Comparison of ENCODE assay signal across 9 cellular contexts in genomic region chr22:42317691-42318547, GRCh38. TPM values are rescaled to one million over a fixed set of nuclear protein-coding genes. Genes with fewer than 3 reads are reported as not detected.
DNase-seq lines count a peak whose midpoint lies in the region; ATAC-seq and TF ChIP-seq lines count a peak whose summit lies in the region.
"Had no signal": no experiment of that assay in that cellular context is flagged by ENCODE, and none has a peak within 500 bp of the region (broad histone marks: within the 10 kb centered on the region; RNA-seq: fewer than 3 reads in every experiment).

No MANE protein-coding gene starts in this region.

- H3K9me3 ChIP-seq in colonic mucosa, result no peaks in the 10 kb centered on the region
- H3K9me3 ChIP-seq: esophagus muscularis mucosa had no signal

- no peaks in the 10 kb centered on the region for H3K36me3 ChIP-seq in GM23338 (ENCODE audit: insufficient read depth)
- no peaks in the 10 kb centered on the region for H3K36me3 ChIP-seq in colonic mucosa
- H3K36me3 ChIP-seq: esophagus muscularis mucosa had no signal

- H3K4me1 ChIP-seq in GM23338 (ENCODE audit: insufficient read depth), result no peaks in the 10 kb centered on the region
- peaks cover 33% of the 10 kb centered on the region for H3K4me1 ChIP-seq in colonic mucosa

- no peaks in the 10 kb centered on the region for H3K27me3 ChIP-seq in GM23338 (ENCODE audit: insufficient read depth)
- no peaks in the 10 kb centered on the region for H3K27me3 ChIP-seq in colonic mucosa

- no peaks in the 10 kb centered on the region for H3F3A ChIP-seq in GM23338 (replicated peaks; ENCODE audit: low read depth)

- no peak overlapping the region for H3K27ac Mint-ChIP-seq in GM23338

- no peak overlapping the region for H3K4me3 Mint-ChIP-seq in GM23338

- H2AFZ ChIP-seq in GM23338, result no peak overlapping the region

- H3K4me2 ChIP-seq in GM23338, result no peak overlapping the region

- DNase-seq in GM23338 (ENCODE audit: low spot score), result peak; percentile 70
- DNase-seq in NCI-H2171 treated with DMSO at 0.1 percent for 48 hours (lab: John Stamatoyannopoulos, UW), result peak; percentile 72
- peak; percentile 87 for DNase-seq in colonic mucosa
- peak in 8 of 10 donors; percentile 53 to 95 (median 76) for DNase-seq in posterior cingulate gyrus
- no peak for DNase-seq in superior temporal gyrus (ENCODE audit: extremely low spot score)

- H4K20me1 ChIP-seq in GM23338 (replicated peaks; ENCODE audit: insufficient read depth), result peaks cover 3% of the 10 kb centered on the region; the same call in 1 of the 2 replicates

- no peaks in the 10 kb centered on the region; the same call in 2 of the 3 replicates for H3K36me3 Mint-ChIP-seq in GM23338 (ENCODE audit: low read depth)

- H3K9me2 ChIP-seq in GM23338 (ENCODE audit: insufficient read depth), result no peaks in the 10 kb centered on the region

- intact Hi-C loops in colonic mucosa (cut with DNase I) (loop anchor here (5.0 kb wide), 1 partner anchor 49 kb away; no protein-coding TSS in a partner anchor), posterior cingulate gyrus (cut with DNase I) (no loop called here)

- peaks cover 18% of the 10 kb centered on the region for H3K27me3 Mint-ChIP-seq in GM23338 (ENCODE audit: insufficient read depth, low read depth, poor library complexity)

- H3K9me3 Mint-ChIP-seq in GM23338, result no peaks in the 10 kb centered on the region; the same call in 2 of the 3 replicates

- H3K79me2 ChIP-seq in GM23338 (replicated peaks; ENCODE audit: insufficient read depth), result no peaks in the 10 kb centered on the region

- H3K4me1 Mint-ChIP-seq in GM23338, result peaks cover 65% of the 10 kb centered on the region

- no peak overlapping the region for H3K4me3 ChIP-seq in GM23338
- no peak overlapping the region for H3K4me3 ChIP-seq in colonic mucosa
- H3K4me3 ChIP-seq: esophagus muscularis mucosa had no signal

- H3K27ac ChIP-seq in GM23338 (ENCODE audit: low read depth) (no peak overlapping the region), colonic mucosa (peak overlapping the region; percentile 91)
- H3K27ac ChIP-seq: esophagus muscularis mucosa had no signal

- TF ChIP-seq CTCF in GM23338 (conservative IDR thresholded peaks at IDR 0.05; ENCODE audit: low read depth in 2 of 2), result no peak
- TF ChIP-seq CTCF in colonic mucosa (IDR thresholded peaks at IDR 0.05), result no peak

- H3K9ac ChIP-seq in colonic mucosa (ENCODE audit: low read depth in 2 of 2, low read length in 2 of 2), result peak overlapping the region; percentile 41 to 85

- ATAC-seq in GM23338 (peak; percentile 49), HG02798 (IDR thresholded peaks at IDR 0.05; ENCODE audit: poor library complexity, unreplicated experiment) (no peak), GM18861 (IDR thresholded peaks at IDR 0.05; ENCODE audit: unreplicated experiment) (no peak), HG03045 (IDR thresholded peaks at IDR 0.05; ENCODE audit: unreplicated experiment) (no peak)

TF ChIP-seq in GM23338, 12 proteins besides CTCF, POLR2A, EP300 and RAD21 (continues in another document):
- no peak for TF ChIP-seq REST (IDR thresholded peaks at IDR 0.05; ENCODE audit: unreplicated experiment)
- no peak for TF ChIP-seq NANOG (IDR thresholded peaks at IDR 0.05; ENCODE audit: borderline replicate concordance)
- no peak for TF ChIP-seq JUNB (IDR thresholded peaks at IDR 0.05; ENCODE audit: unreplicated experiment)
- no peak for TF ChIP-seq ETS1 (IDR thresholded peaks at IDR 0.05)
- no peak for TF ChIP-seq EZH2phosphoT487 (IDR thresholded peaks at IDR 0.05; ENCODE audit: unreplicated experiment)
- TF ChIP-seq STAT1 (IDR thresholded peaks at IDR 0.05; ENCODE audit: unreplicated experiment), result no peak
- no peak for TF ChIP-seq POLR2AphosphoS5 (IDR thresholded peaks at IDR 0.05; ENCODE audit: low read depth)

RNA-seq across cellular contexts. Expression of gene TCF20, which starts 47.5 kb away (rescaled TPM):
- 57.5 and 68.7 TPM in 2 replicates for total RNA-seq in GM23338 (2014; rRNA removed; shearing (Covaris generic))
- polyA plus RNA-seq in GM23338 (2016; fragmentation: Nextera tagmentation; extraction: Ambion mirVana), result 6.4 and 6.6 TPM in 2 replicates
- total RNA-seq in colonic mucosa, result 10 to 100 TPM; 52.9 to 62.0 TPM
